In the genomic region with DNA sequence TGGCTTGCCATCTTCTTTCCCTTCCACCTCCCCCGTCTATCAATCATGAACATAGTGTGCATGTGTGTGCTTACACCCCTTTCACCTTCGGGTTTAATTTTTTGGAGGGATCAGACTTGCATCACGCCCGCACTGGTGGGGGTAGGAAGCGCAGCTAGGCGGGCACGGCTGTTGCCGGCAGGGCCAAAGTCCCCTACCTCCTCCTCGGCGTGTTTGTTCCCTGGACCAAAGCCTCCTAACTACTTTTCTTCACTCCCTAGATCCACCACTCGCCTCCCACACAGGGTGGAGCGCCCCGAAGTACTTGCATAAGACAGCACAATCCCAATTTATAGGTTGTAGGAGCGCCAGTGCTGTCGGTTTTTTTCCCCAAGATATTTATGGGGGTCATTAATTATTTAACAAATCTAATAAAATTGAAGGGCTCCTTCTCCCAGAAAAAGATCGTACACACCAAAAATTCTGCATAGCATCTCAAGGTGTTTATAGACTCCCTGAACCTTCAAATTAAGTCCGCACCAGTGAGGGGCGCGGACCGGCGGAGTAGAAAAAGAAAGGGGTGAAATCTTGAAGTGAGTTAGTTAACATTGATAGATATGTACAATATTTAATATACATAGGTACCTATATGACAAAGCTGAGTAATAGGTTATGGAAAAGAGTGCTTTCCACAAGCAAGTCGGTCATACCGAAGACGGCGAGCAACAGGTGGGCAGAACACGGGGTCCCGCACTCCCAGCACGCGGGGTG, we compare ENCODE assay signal across 8 cellular contexts. TPM values are rescaled to one million over a fixed set of nuclear protein-coding genes. Genes with fewer than 3 reads are reported as not detected.
DNase-seq lines count a peak whose midpoint lies in the region; ATAC-seq, FAIRE-seq and TF ChIP-seq lines count a peak whose summit lies in the region.

No MANE protein-coding gene starts in this region.

- H3K27ac ChIP-seq in PC-9 (peak overlapping the region; percentile 65), esophagus (ENCODE audit: low read depth in 2 of 2, low read length in 1 of 2) (peak overlapping the region in 1 of 2 donors; percentile 58), substantia nigra (ENCODE audit: low read depth, low read length, poor library complexity, severe bottlenecking) (no peak overlapping the region)

- H3K4me3 Mint-ChIP-seq in neural crest cell: peak overlapping the region; percentile 93

- TF ChIP-seq CTCF in PC-9 (conservative IDR thresholded peaks at IDR 0.05): no peak; the same call in 1 of the 2 replicates
- peak; percentile 51 for TF ChIP-seq CTCF in neural crest cell (conservative IDR thresholded peaks at IDR 0.05)

- peak overlapping the region; percentile 87 for H3K4me2 ChIP-seq in PC-9

- H3K27me3 ChIP-seq in PC-9 (ENCODE audit: insufficient read depth, low read depth): no peaks in the 10 kb centered on the region
- no peaks in the 10 kb centered on the region for H3K27me3 ChIP-seq in esophagus (ENCODE audit: control insufficient read depth in 1 of 2, insufficient read depth in 2 of 2, low read length in 2 of 2)

- H3K9me3 ChIP-seq in PC-9 (ENCODE audit: insufficient read depth, low read depth) (no peaks in the 10 kb centered on the region), esophagus (ENCODE audit: control insufficient read depth in 2 of 2, insufficient read depth in 1 of 2, low read depth in 1 of 2, low read length in 1 of 2) (no peaks in the 10 kb centered on the region)

- H3K9me2 ChIP-seq in PC-9 (ENCODE audit: insufficient read depth): no peaks in the 10 kb centered on the region

- no peak for FAIRE-seq in GM19239 (lab: Jason Lieb, UNC)

- H3K4me3 ChIP-seq in PC-9 (peak overlapping the region; percentile 93), esophagus (ENCODE audit: low read depth in 1 of 2, low read length in 2 of 2) (peak overlapping the region; percentile 67 to 75)

- H3K79me2 ChIP-seq in PC-9 (ENCODE audit: low read depth): peaks cover 30% of the 10 kb centered on the region

- 4 to 5% methylated on average over 29 of the region's 29 CpGs for WGBS in esophagus, 2 donors

- H3K36me3 ChIP-seq in PC-9 (ENCODE audit: low read depth) (no peaks in the 10 kb centered on the region), esophagus (ENCODE audit: control insufficient read depth in 2 of 2, insufficient read depth in 2 of 2, low read length in 1 of 2) (no peaks in the 10 kb centered on the region)

- ATAC-seq in GM19438 (IDR thresholded peaks at IDR 0.05; ENCODE audit: low read depth, unreplicated experiment) (peak; percentile 4), HG03378 (IDR thresholded peaks at IDR 0.05; ENCODE audit: unreplicated experiment) (no peak)

- POLR2A ChIA-PET in PC-9 (lab: Charles Lee; ENCODE audit: unreplicated experiment): interaction anchor here (0.6 to 1.1 kb wide), 4 partner anchors 10 to 518 kb away, joined by 3 to 14 read pairs (median 3); a partner anchor contains a TSS

- no peak for DNase-seq in PC-9
- no peak for DNase-seq in neural crest cell (ENCODE audit: low read depth, low spot score)
- DNase-seq in anterior cingulate cortex (lab: John Stamatoyannopoulos, UW): no peak
- no peak for DNase-seq in GM19239 (ENCODE audit: insufficient read length, low spot score)
- no peak for DNase-seq in substantia nigra (lab: John Stamatoyannopoulos, UW)

- H3K4me1 Mint-ChIP-seq in neural crest cell: peaks cover 29% of the 10 kb centered on the region

- intact Hi-C loops in PC-9 (cut with micrococcal nuclease; ENCODE audit: unreplicated experiment): loop anchor here (1.0 to 10.0 kb wide), 6 partner anchors 48 to 1571 kb away; a partner anchor contains a TSS

- no peaks in the 10 kb centered on the region for H4K20me1 ChIP-seq in PC-9 (ENCODE audit: insufficient read depth)

- peak overlapping the region; percentile 85 for H2AFZ ChIP-seq in PC-9

- H3K4me1 ChIP-seq in PC-9 (replicated peaks; ENCODE audit: insufficient read depth) (peaks cover 66% of the 10 kb centered on the region), esophagus (ENCODE audit: control insufficient read depth in 2 of 2, insufficient read depth in 2 of 2, low read length in 1 of 2) (no peaks in the 10 kb centered on the region)

- no peaks in the 10 kb centered on the region for H3K36me3 Mint-ChIP-seq in neural crest cell (ENCODE audit: low read depth)

- no peaks in the 10 kb centered on the region for H3K9me3 Mint-ChIP-seq in neural crest cell

- BruUV-seq in PC-9 (replicated peaks; lab: Mats Ljungman, UMichigan): TSS peak; percentile 57

- H3F3A ChIP-seq in PC-9 (ENCODE audit: insufficient read depth, low read depth): peaks cover 38% of the 10 kb centered on the region

- H3K27ac Mint-ChIP-seq in neural crest cell (ENCODE audit: unreplicated experiment): no peak overlapping the region

- CTCF ChIA-PET in PC-9 (lab: Charles Lee): interaction anchor here (0.7 kb wide), 1 partner anchor 1469 kb away, joined by 3 read pairs; no protein-coding TSS in a partner anchor

- peaks cover 59% of the 10 kb centered on the region for H3K27me3 Mint-ChIP-seq in neural crest cell (ENCODE audit: low read depth)

RNA-seq across cellular contexts. Expression of a gene that starts 0.7 kb away (rescaled TPM):
- total RNA-seq in PC-9 (2021) (88.1 and 88.7 TPM in 2 replicates), neural crest cell (3.6 TPM in 2 replicates)
- polyA plus RNA-seq in esophagus: 1 to 10 TPM; 1.5 to 6.5 TPM

Comparison
In these comparisons a context has a peak if more than half of its experiments do, and no peak if none do; other contexts are left out.
1. RNA of a gene that starts 0.7 kb away (total RNA-seq): 88.1 to 88.7 TPM in PC-9; 3.6 TPM in neural crest cell; every median in the first group is over 10 times any median in the second.